1 cellular context compared by ENCODE assay signal in the genomic region with DNA sequence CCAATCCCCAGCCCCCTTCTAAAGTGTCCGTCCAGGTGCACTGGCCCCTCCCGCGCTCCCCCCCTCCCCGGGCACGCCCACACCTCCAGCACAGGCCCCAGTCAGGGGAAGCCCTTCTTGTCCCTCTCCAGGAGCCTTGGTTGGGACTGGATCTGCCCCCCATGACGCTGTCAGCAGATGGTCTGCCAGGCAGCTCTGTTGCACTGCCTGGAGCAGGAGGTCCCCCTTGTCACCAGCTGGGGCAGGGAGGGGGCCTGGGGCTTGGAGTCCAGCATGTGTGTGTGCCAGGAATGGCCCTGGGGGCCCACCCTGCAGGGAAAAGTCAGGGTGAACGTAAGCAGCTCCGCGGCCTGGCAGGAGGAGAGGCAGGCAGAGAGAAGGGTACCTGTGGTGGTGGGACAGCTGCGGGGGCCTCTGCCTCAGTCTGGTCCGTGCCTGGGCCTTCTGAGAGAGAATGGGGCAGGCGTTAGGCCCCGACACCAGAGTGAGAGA.
TF ChIP-seq lines count a peak whose summit lies in the region.

No MANE protein-coding gene starts in this region.

TF ChIP-seq in GM12878, 131 proteins besides CTCF, POLR2A, EP300 and RAD21:
- TF ChIP-seq ZSCAN29 (IDR thresholded peaks at IDR 0.05) (no peak), HDGF (IDR thresholded peaks at IDR 0.05) (0 out of 2 replicates have a peak, but pooled peaks have one; percentile 12), JUNB (IDR thresholded peaks at IDR 0.05) (no peak), POLR2AphosphoS5 (IDR thresholded peaks at IDR 0.05; ENCODE audit: low read length) (peak; percentile 43; the same call in 1 of the 2 replicates), CREB1 (IDR thresholded peaks at IDR 0.05; ENCODE audit: low read depth) (no peak), CHD1 (IDR thresholded peaks at IDR 0.05; ENCODE audit: low read depth, low read length) (no peak), SUZ12 (IDR thresholded peaks at IDR 0.05; ENCODE audit: unreplicated experiment) (no peak), ZZZ3 (IDR thresholded peaks at IDR 0.05; ENCODE audit: control insufficient read depth, insufficient read length, low read depth) (no peak), FOS (IDR thresholded peaks at IDR 0.05; ENCODE audit: borderline replicate concordance, extremely low read depth, insufficient read length) (no peak), CHD2 (IDR thresholded peaks at IDR 0.05; ENCODE audit: borderline replicate concordance, low read depth, low read length) (no peak)
- TF ChIP-seq, protein P1, sequence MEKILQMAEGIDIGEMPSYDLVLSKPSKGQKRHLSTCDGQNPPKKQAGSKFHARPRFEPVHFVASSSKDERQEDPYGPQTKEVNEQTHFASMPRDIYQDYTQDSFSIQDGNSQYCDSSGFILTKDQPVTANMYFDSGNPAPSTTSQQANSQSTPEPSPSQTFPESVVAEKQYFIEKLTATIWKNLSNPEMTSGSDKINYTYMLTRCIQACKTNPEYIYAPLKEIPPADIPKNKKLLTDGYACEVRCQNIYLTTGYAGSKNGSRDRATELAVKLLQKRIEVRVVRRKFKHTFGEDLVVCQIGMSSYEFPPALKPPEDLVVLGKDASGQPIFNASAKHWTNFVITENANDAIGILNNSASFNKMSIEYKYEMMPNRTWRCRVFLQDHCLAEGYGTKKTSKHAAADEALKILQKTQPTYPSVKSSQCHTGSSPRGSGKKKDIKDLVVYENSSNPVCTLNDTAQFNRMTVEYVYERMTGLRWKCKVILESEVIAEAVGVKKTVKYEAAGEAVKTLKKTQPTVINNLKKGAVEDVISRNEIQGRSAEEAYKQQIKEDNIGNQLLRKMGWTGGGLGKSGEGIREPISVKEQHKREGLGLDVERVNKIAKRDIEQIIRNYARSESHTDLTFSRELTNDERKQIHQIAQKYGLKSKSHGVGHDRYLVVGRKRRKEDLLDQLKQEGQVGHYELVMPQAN (conservative IDR thresholded peaks at IDR 0.05), result no peak
- TF ChIP-seq, protein P2, sequence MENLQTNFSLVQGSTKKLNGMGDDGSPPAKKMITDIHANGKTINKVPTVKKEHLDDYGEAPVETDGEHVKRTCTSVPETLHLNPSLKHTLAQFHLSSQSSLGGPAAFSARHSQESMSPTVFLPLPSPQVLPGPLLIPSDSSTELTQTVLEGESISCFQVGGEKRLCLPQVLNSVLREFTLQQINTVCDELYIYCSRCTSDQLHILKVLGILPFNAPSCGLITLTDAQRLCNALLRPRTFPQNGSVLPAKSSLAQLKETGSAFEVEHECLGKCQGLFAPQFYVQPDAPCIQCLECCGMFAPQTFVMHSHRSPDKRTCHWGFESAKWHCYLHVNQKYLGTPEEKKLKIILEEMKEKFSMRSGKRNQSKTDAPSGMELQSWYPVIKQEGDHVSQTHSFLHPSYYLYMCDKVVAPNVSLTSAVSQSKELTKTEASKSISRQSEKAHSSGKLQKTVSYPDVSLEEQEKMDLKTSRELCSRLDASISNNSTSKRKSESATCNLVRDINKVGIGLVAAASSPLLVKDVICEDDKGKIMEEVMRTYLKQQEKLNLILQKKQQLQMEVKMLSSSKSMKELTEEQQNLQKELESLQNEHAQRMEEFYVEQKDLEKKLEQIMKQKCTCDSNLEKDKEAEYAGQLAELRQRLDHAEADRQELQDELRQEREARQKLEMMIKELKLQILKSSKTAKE (IDR thresholded peaks at IDR 0.05; ENCODE audit: low read depth, poor library complexity, severe bottlenecking), result no peak
- TF ChIP-seq, protein P3, sequence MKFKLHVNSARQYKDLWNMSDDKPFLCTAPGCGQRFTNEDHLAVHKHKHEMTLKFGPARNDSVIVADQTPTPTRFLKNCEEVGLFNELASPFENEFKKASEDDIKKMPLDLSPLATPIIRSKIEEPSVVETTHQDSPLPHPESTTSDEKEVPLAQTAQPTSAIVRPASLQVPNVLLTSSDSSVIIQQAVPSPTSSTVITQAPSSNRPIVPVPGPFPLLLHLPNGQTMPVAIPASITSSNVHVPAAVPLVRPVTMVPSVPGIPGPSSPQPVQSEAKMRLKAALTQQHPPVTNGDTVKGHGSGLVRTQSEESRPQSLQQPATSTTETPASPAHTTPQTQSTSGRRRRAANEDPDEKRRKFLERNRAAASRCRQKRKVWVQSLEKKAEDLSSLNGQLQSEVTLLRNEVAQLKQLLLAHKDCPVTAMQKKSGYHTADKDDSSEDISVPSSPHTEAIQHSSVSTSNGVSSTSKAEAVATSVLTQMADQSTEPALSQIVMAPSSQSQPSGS (IDR thresholded peaks at IDR 0.05; ENCODE audit: low read length), result no peak
- TF ChIP-seq, protein P4, sequence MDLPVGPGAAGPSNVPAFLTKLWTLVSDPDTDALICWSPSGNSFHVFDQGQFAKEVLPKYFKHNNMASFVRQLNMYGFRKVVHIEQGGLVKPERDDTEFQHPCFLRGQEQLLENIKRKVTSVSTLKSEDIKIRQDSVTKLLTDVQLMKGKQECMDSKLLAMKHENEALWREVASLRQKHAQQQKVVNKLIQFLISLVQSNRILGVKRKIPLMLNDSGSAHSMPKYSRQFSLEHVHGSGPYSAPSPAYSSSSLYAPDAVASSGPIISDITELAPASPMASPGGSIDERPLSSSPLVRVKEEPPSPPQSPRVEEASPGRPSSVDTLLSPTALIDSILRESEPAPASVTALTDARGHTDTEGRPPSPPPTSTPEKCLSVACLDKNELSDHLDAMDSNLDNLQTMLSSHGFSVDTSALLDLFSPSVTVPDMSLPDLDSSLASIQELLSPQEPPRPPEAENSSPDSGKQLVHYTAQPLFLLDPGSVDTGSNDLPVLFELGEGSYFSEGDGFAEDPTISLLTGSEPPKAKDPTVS (IDR thresholded peaks at IDR 0.05; ENCODE audit: low read depth, low read length), result no peak
TF ChIP-seq in GM12878: peak in this region for 2.
